8 cellular contexts compared by ENCODE assay signal in genomic region chr3:10115326-10116137, GRCh38. TPM values are rescaled to one million over a fixed set of nuclear protein-coding genes. Genes with fewer than 3 reads are reported as not detected.
DNase-seq lines count a peak whose midpoint lies in the region; ATAC-seq and TF ChIP-seq lines count a peak whose summit lies in the region.

Gene BRK1, plus strand, starts transcription at chr3:10115675. Its CDS starts 27 bp downstream, at chr3:10115702.

- H4K20me1 ChIP-seq in DND-41 (ENCODE audit: insufficient read depth, low read length) (peaks cover 16% of the 10 kb centered on the region; the same call in 1 of the 2 replicates), GM23248 (ENCODE audit: insufficient read depth) (no peaks in the 10 kb centered on the region)

- H2AFZ ChIP-seq in DND-41 (ENCODE audit: low read depth, low read length) (peak within 1 kb of the TSS; percentile 86), GM23248 (peak within 1 kb of the TSS; percentile 90)

- H3K79me2 ChIP-seq in DND-41 (ENCODE audit: insufficient read depth, low read length) (peaks cover 49% of the 10 kb centered on the region), GM23248 (ENCODE audit: insufficient read depth) (peaks cover 51% of the 10 kb centered on the region)

- peak; percentile 94 for DNase-seq in DND-41
- peak; percentile 100 for DNase-seq in GM23248
- DNase-seq in Kasumi-1 (lab: John Stamatoyannopoulos, UW), result peak; percentile 97
- DNase-seq in RPMI7951 (ENCODE audit: low read depth), result peak; percentile 96
- peak; percentile 90 for DNase-seq in activated T-helper 1 cell treated with anti-CD3 and anti-CD28 coated beads, Interleukin-12 subunit alpha, Interleukin-12 subunit beta, Interleukin-2, Interleukin-4 antibody, amounts not matched to agents 30 ng/mL and 10 ng/mL and 1 ng/mL, durations not matched to agents 14 hours and 24 hours and 36 hours (ENCODE audit: low spot score)
- DNase-seq in fibroblast of gingiva (ENCODE audit: low read depth), result peak; percentile 93
- peak; percentile 90 for DNase-seq in naive B cell

- peaks cover 31% of the 10 kb centered on the region for H3K4me1 Mint-ChIP-seq in activated T-helper 1 cell treated with anti-CD3 and anti-CD28 coated beads, Interleukin-12 subunit alpha, Interleukin-12 subunit beta, Interleukin-2, Interleukin-4 antibody, amounts not matched to agents 30 ng/mL and 10 ng/mL and 1 ng/mL, durations not matched to agents 14 hours and 24 hours and 36 hours (ENCODE audit: low read depth)
- peaks cover 14 to 47% (median 30%) of the 10 kb centered on the region in 3 donors for H3K4me1 Mint-ChIP-seq in naive B cell
- H3K4me1 Mint-ChIP-seq in stimulated activated memory B cell treated with anti-CD40 and anti-IgM and Interleukin-4, amounts not matched to agents 10 μg/mL and 1 μg/mL and 100 μg/mL, for 72 hours, result peaks cover 25% of the 10 kb centered on the region

- no peaks in the 10 kb centered on the region for H3K27me3 ChIP-seq in DND-41 (ENCODE audit: insufficient read depth, low read length, poor library complexity)
- no peaks in the 10 kb centered on the region for H3K27me3 ChIP-seq in GM23248 (replicated peaks; ENCODE audit: insufficient read depth)

- H3K4me3 Mint-ChIP-seq in activated T-helper 1 cell treated with anti-CD3 and anti-CD28 coated beads, Interleukin-12 subunit alpha, Interleukin-12 subunit beta, Interleukin-2, Interleukin-4 antibody, amounts not matched to agents 30 ng/mL and 10 ng/mL and 1 ng/mL, durations not matched to agents 14 hours and 24 hours and 36 hours, result peak within 1 kb of the TSS; percentile 99
- H3K4me3 Mint-ChIP-seq in naive B cell, result peak within 1 kb of the TSS; percentile 91 to 99 (median 98)
- peak within 1 kb of the TSS; percentile 91 for H3K4me3 Mint-ChIP-seq in stimulated activated memory B cell treated with anti-CD40 and anti-IgM and Interleukin-4, amounts not matched to agents 10 μg/mL and 1 μg/mL and 100 μg/mL, for 72 hours

- H3K4me3 ChIP-seq in DND-41 (ENCODE audit: low read depth in 1 of 2, low read length in 2 of 2) (peak within 1 kb of the TSS; percentile 63 to 68), GM23248 (peak within 1 kb of the TSS; percentile 99)

- peaks cover 18% of the 10 kb centered on the region for H3K36me3 Mint-ChIP-seq in activated T-helper 1 cell treated with anti-CD3 and anti-CD28 coated beads, Interleukin-12 subunit alpha, Interleukin-12 subunit beta, Interleukin-2, Interleukin-4 antibody, amounts not matched to agents 30 ng/mL and 10 ng/mL and 1 ng/mL, durations not matched to agents 14 hours and 24 hours and 36 hours (ENCODE audit: low read depth)
- H3K36me3 Mint-ChIP-seq in naive B cell, result no peaks in the 10 kb centered on the region
- no peaks in the 10 kb centered on the region for H3K36me3 Mint-ChIP-seq in stimulated activated memory B cell treated with anti-CD40 and anti-IgM and Interleukin-4, amounts not matched to agents 10 μg/mL and 1 μg/mL and 100 μg/mL, for 72 hours

- peak within 1 kb of the TSS; percentile 66 for H3K9ac ChIP-seq in DND-41 (ENCODE audit: low read depth, low read length)
- peak within 1 kb of the TSS; percentile 90 for H3K9ac ChIP-seq in GM23248

- peak within 1 kb of the TSS; percentile 96 for H3K27ac Mint-ChIP-seq in activated T-helper 1 cell treated with anti-CD3 and anti-CD28 coated beads, Interleukin-12 subunit alpha, Interleukin-12 subunit beta, Interleukin-2, Interleukin-4 antibody, amounts not matched to agents 30 ng/mL and 10 ng/mL and 1 ng/mL, durations not matched to agents 14 hours and 24 hours and 36 hours
- peak within 1 kb of the TSS; percentile 91 to 99 (median 98) for H3K27ac Mint-ChIP-seq in naive B cell
- H3K27ac Mint-ChIP-seq in stimulated activated memory B cell treated with anti-CD40 and anti-IgM and Interleukin-4, amounts not matched to agents 10 μg/mL and 1 μg/mL and 100 μg/mL, for 72 hours, result peak within 1 kb of the TSS; percentile 92

- TF ChIP-seq CTCF in DND-41 (IDR thresholded peaks at IDR 0.05; ENCODE audit: borderline replicate concordance, extremely low read depth, low read length, poor library complexity, severe bottlenecking), result no peak

- peaks cover 2% of the 10 kb centered on the region for H3K27me3 Mint-ChIP-seq in activated T-helper 1 cell treated with anti-CD3 and anti-CD28 coated beads, Interleukin-12 subunit alpha, Interleukin-12 subunit beta, Interleukin-2, Interleukin-4 antibody, amounts not matched to agents 30 ng/mL and 10 ng/mL and 1 ng/mL, durations not matched to agents 14 hours and 24 hours and 36 hours (ENCODE audit: insufficient read depth)
- no peaks in the 10 kb centered on the region for H3K27me3 Mint-ChIP-seq in naive B cell
- H3K27me3 Mint-ChIP-seq in stimulated activated memory B cell treated with anti-CD40 and anti-IgM and Interleukin-4, amounts not matched to agents 10 μg/mL and 1 μg/mL and 100 μg/mL, for 72 hours, result no peaks in the 10 kb centered on the region

- no peaks in the 10 kb centered on the region for H3K9me2 ChIP-seq in GM23248 (ENCODE audit: insufficient read depth)

- no peaks in the 10 kb centered on the region for H3K9me3 Mint-ChIP-seq in activated T-helper 1 cell treated with anti-CD3 and anti-CD28 coated beads, Interleukin-12 subunit alpha, Interleukin-12 subunit beta, Interleukin-2, Interleukin-4 antibody, amounts not matched to agents 30 ng/mL and 10 ng/mL and 1 ng/mL, durations not matched to agents 14 hours and 24 hours and 36 hours
- H3K9me3 Mint-ChIP-seq in naive B cell, result no peaks in the 10 kb centered on the region
- no peaks in the 10 kb centered on the region for H3K9me3 Mint-ChIP-seq in stimulated activated memory B cell treated with anti-CD40 and anti-IgM and Interleukin-4, amounts not matched to agents 10 μg/mL and 1 μg/mL and 100 μg/mL, for 72 hours

- in situ Hi-C loops in GM23248 (cut with MboI), result no loop called here

- WGBS in GM23248 (ENCODE audit: low coverage in 1 of 2, low lambda C conversion rate in 2 of 2, missing lambda C conversion rate in 2 of 2), 2 experiments, result 1 to 2% methylated on average over 45 to 54 of the region's 54 CpGs

- peaks cover 8% of the 10 kb centered on the region; the same call in 1 of the 2 replicates for H3F3A ChIP-seq in GM23248 (ENCODE audit: insufficient read depth)

- H3K4me2 ChIP-seq in DND-41 (ENCODE audit: insufficient read depth, low read length), result peak within 1 kb of the TSS; percentile 80
- H3K4me2 ChIP-seq in GM23248 (ENCODE audit: unreplicated experiment), result peak within 1 kb of the TSS; percentile 93

- H3K9me3 ChIP-seq in DND-41 (ENCODE audit: insufficient read depth, low read length, severe bottlenecking) (no peaks in the 10 kb centered on the region), GM23248 (ENCODE audit: low read depth) (no peaks in the 10 kb centered on the region)

- H3K27ac ChIP-seq in DND-41 (ENCODE audit: low read length), result peak within 1 kb of the TSS; percentile 80
- peak within 1 kb of the TSS; percentile 60 for H3K27ac ChIP-seq in GM23248

- H3K36me3 ChIP-seq in DND-41 (ENCODE audit: insufficient read depth, low read length) (peaks cover 16% of the 10 kb centered on the region), GM23248 (ENCODE audit: low read depth) (no peaks in the 10 kb centered on the region; the same call in 1 of the 2 replicates)

- intact Hi-C loops in activated T-helper 1 cell treated with anti-CD3 and anti-CD28 coated beads, Interleukin-12 subunit alpha, Interleukin-12 subunit beta, Interleukin-2, Interleukin-4 antibody, amounts not matched to agents 30 ng/mL and 10 ng/mL and 1 ng/mL, durations not matched to agents 14 hours and 24 hours and 36 hours (cut with micrococcal nuclease), result loop anchor here (1.0 to 10.0 kb wide), 15 partner anchors 26 to 753 kb away; partner anchors contain the start of genes ARPC4, BRPF1, CRELD1 and FANCD2

- ATAC-seq in DND-41 (ENCODE audit: insufficient read depth, low read depth), result peak; percentile 98
- ATAC-seq in naive B cell (ENCODE audit: low read depth in 2 of 2), result peak; percentile 93 to 95
- peak; percentile 99 for ATAC-seq in stimulated activated memory B cell treated with anti-CD40 and anti-IgM and Interleukin-4, amounts not matched to agents 10 μg/mL and 1 μg/mL and 100 μg/mL, for 72 hours

- H3K4me1 ChIP-seq in DND-41 (ENCODE audit: insufficient read depth, low read length), result peaks cover 33% of the 10 kb centered on the region
- H3K4me1 ChIP-seq in GM23248 (ENCODE audit: insufficient read depth), result peaks cover 19% of the 10 kb centered on the region

RNA-seq across cellular contexts. Expression of gene BRK1, which starts in this region (rescaled TPM):
- 116 and 180 TPM in 2 replicates for total RNA-seq in GM23248 (2014; rRNA removed; shearing (Covaris generic))
- polyA plus RNA-seq in GM23248 (2016; fragmentation: Nextera tagmentation; extraction: Ambion mirVana) (293 and 295 TPM in 2 replicates), naive B cell (ENCODE audit: low read depth in 6 of 6) (100 to 1,000 TPM; 274 to 374 (median 312) TPM)
- total RNA-seq in RPMI7951 (2014; rRNA removed; shearing (Covaris generic)), result 301 and 331 TPM in 2 replicates
- 97.2 and 105 TPM in 2 replicates for total RNA-seq in activated T-helper 1 cell treated with anti-CD3 and anti-CD28 coated beads, Interleukin-12 subunit alpha, Interleukin-12 subunit beta, Interleukin-2, Interleukin-4 antibody, amounts not matched to agents 30 ng/mL and 10 ng/mL and 1 ng/mL, durations not matched to agents 14 hours and 24 hours and 36 hours

Comparison
In these comparisons a context has a peak if more than half of its experiments do, and no peak if none do; other contexts are left out.
1. Peak in every context shown above with its lines: DNase-seq, ATAC-seq, H3K4me3 ChIP-seq and H3K27ac ChIP-seq.